In genomic region chr18:34794346-34794745, GRCh38 we compare ENCODE assay signal across 24 cellular contexts.
DNase-seq lines count a peak whose midpoint lies in the region; ATAC-seq and TF ChIP-seq lines count a peak whose summit lies in the region.
"Had no signal": no experiment of that assay in that cellular context is flagged by ENCODE, and none has a peak within 500 bp of the region (broad histone marks: within the 10 kb centered on the region; RNA-seq: fewer than 3 reads in every experiment).

No MANE protein-coding gene starts in this region.

- no peaks in the 10 kb centered on the region for H3K36me3 ChIP-seq in right atrium auricular region
- H3K36me3 ChIP-seq in SJCRH30: no peaks in the 10 kb centered on the region
- H3K36me3 ChIP-seq: neutrophil, prostate gland had no signal

- CTCF ChIA-PET in RWPE1 (lab: Yijun Ruan, JAX): no interaction called here

- DNase-seq in Right ventricle myocardium superior: no peak
- no peak for DNase-seq in right atrium auricular region (ENCODE audit: low spot score)
- DNase-seq in SJCRH30: peak in 1 of 2 experiments; percentile 47
- peak; percentile 54 for DNase-seq in kidney tubule cell (ENCODE audit: low spot score)
- no peak for DNase-seq in RWPE1 (ENCODE audit: low spot score)
- DNase-seq in GM19240 (ENCODE audit: insufficient read length, low spot score): no peak
- DNase-seq: activated CD4-positive, alpha-beta T cell treated with anti-CD3 and anti-CD28 coated beads for 36 hours; activated T-cell treated with anti-CD3 and anti-CD28 coated beads, Interleukin-2, amount 50 U/mL, for 4 hours; CD8-positive, alpha-beta memory T cell; effector memory CD8-positive, alpha-beta T cell; GOT3; hypothalamus; NCI-H1092; NCI-H1930; NCI-H446 treated with DMSO at 0.1 percent for 48 hours; T-helper 17 cell had no signal

- no peaks in the 10 kb centered on the region for H3K9me3 ChIP-seq in right atrium auricular region
- H3K9me3 ChIP-seq in SJCRH30 (replicated peaks): no peaks in the 10 kb centered on the region
- H3K9me3 ChIP-seq: A549, neutrophil, prostate gland had no signal

- H3K27me3 ChIP-seq in right atrium auricular region (no peaks in the 10 kb centered on the region), SJCRH30 (no peaks in the 10 kb centered on the region)
- H3K27me3 ChIP-seq: neutrophil had no signal

- POLR2A ChIA-PET in RWPE1 (lab: Yijun Ruan, JAX; ENCODE audit: low non-redundant PET): no interaction called here

- peak overlapping the region in 1 of 2 donors; percentile 31 for H3K27ac ChIP-seq in right atrium auricular region
- peak overlapping the region; percentile 18 for H3K27ac ChIP-seq in SJCRH30
- peak overlapping the region; percentile 29 for H3K27ac ChIP-seq in temporal lobe (ENCODE audit: low read depth, low read length)
- no peak overlapping the region for H3K27ac ChIP-seq in RWPE1
- H3K27ac ChIP-seq: A549, neutrophil, prostate gland, skin epidermis had no signal

- H3K4me3 ChIP-seq in right atrium auricular region (no peak overlapping the region), SJCRH30 (no peak overlapping the region)
- H3K4me3 ChIP-seq: A549, prostate gland, skin epidermis had no signal

- ATAC-seq in Right ventricle myocardium superior (ENCODE audit: poor library complexity) (peak; percentile 49), HG02678 (IDR thresholded peaks at IDR 0.05; ENCODE audit: unreplicated experiment) (no peak)
- ATAC-seq: A549; activated CD4-positive, alpha-beta T cell treated with anti-CD3 and anti-CD28 coated beads for 36 hours; activated T-cell treated with anti-CD3 and anti-CD28 coated beads, Interleukin-2, amount 50 U/mL, for 4 hours; effector memory CD8-positive, alpha-beta T cell; esophagus mucosa; HepG2; T-helper 17 cell had no signal

- no peak for TF ChIP-seq CTCF in right atrium auricular region (IDR thresholded peaks at IDR 0.05)
- TF ChIP-seq CTCF in RWPE1 (conservative IDR thresholded peaks at IDR 0.05; ENCODE audit: low read depth): no peak

- intact Hi-C loops in Right ventricle myocardium superior (cut with DNase I): loop anchor here (10.0 kb wide), 1 partner anchor 440 kb away; no protein-coding TSS in a partner anchor

- H3K4me1 ChIP-seq in right atrium auricular region (peaks cover 0 to 18% of the 10 kb centered on the region in 2 donors), SJCRH30 (peaks cover 17% of the 10 kb centered on the region)
- H3K4me1 ChIP-seq: A549, prostate gland had no signal
